In the genomic region with DNA sequence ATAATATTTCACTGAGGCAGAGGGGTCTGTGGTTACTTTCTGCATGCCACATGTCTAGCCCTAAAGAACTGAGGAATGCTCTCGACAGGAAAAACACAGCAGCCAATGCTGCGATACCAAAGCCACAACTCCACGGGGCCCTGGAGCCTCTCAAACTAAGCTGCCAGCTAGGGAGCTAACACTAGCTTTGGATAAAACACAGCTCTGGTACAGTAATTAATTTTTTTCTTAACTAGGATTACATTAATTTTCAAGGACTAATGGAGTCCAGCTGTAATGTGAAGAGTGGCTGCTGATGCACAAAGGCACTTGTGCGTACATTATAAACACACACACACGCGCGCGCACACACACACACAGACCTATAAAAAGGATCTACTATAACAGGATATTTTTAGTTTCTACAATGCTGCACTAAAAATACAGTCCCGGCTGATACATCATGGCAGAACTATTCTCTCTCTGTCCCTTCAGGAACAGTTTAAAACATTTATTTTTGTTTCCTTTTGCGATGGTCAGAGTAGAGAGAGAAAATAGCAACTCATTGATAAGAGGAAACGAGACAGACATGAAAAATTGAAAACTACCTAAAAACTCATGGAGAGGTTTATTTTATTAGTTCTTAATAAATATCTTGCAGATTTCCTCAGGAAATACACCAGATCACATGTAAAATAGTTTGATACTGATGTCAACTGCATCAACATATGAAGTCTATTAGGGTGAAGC, we compare ENCODE assay signal across 8 cellular contexts.
DNase-seq lines count a peak whose midpoint lies in the region; ATAC-seq and TF ChIP-seq lines count a peak whose summit lies in the region.

No MANE protein-coding gene starts in this region.

- intact Hi-C loops in psoas muscle (cut with DNase I): loop anchor here (5.0 kb wide), 1 partner anchor 38 kb away; no protein-coding TSS in a partner anchor

- H3K9me3 ChIP-seq in psoas muscle: no peaks in the 10 kb centered on the region

- peak; percentile 44 for DNase-seq in GDM1 (lab: John Stamatoyannopoulos, UW)
- peak; percentile 75 for DNase-seq in fibroblast of gingiva (ENCODE audit: low read depth)
- DNase-seq in psoas muscle: peak; percentile 54 to 86
- no peak for DNase-seq in iPS-NIHi7 (ENCODE audit: extremely low spot score)

- 8 to 11% (median 10%) methylated on average over 11 of the region's 11 CpGs for WGBS in psoas muscle, 3 donors

- ATAC-seq in SK-N-SH treated with all-trans-retinoic acid at 6 μM for 48 hours: peak; percentile 72
- ATAC-seq in psoas muscle: peak; percentile 85 to 92 (median 88)
- no peak for ATAC-seq in activated CD4-positive, CD25-positive, alpha-beta regulatory T cell treated with anti-CD3 and anti-CD28 coated beads, Interleukin-2, amount 50 U/mL, for 24 hours
- ATAC-seq in HG02571 (IDR thresholded peaks at IDR 0.05; ENCODE audit: unreplicated experiment): no peak
- no peak for ATAC-seq in HG03045 (IDR thresholded peaks at IDR 0.05; ENCODE audit: unreplicated experiment)

- no peaks in the 10 kb centered on the region for H3K36me3 ChIP-seq in psoas muscle (ENCODE audit: insufficient read depth in 1 of 2, low read depth in 1 of 2)

- no peaks in the 10 kb centered on the region for H3K27me3 ChIP-seq in psoas muscle (ENCODE audit: insufficient read depth in 3 of 3, low read length in 2 of 3)

- peak overlapping the region; percentile 95 for H3K27ac ChIP-seq in psoas muscle

- peaks cover 47% of the 10 kb centered on the region for H3K4me1 ChIP-seq in psoas muscle

- TF ChIP-seq CTCF in psoas muscle (IDR thresholded peaks at IDR 0.05): no peak

- H3K4me3 ChIP-seq in psoas muscle: peak overlapping the region; percentile 40

TF ChIP-seq in SK-N-SH treated with all-trans-retinoic acid at 6 μM for 48 hours, 23 proteins besides CTCF, POLR2A, EP300 and RAD21:
- TF ChIP-seq CSRNP3 (CRISPR knock-in tag; IDR thresholded peaks at IDR 0.05) (0 out of 2 replicates have a peak, but pooled peaks have one; percentile 28), TCF4 (CRISPR knock-in tag; IDR thresholded peaks at IDR 0.05; ENCODE audit: borderline replicate concordance) (peak; percentile 80), ZC3H10 (CRISPR knock-in tag; IDR thresholded peaks at IDR 0.05) (no peak), ESRRG (CRISPR knock-in tag; IDR thresholded peaks at IDR 0.05) (no peak), GLIS3 (CRISPR knock-in tag; IDR thresholded peaks at IDR 0.05) (0 out of 2 replicates have a peak, but pooled peaks have one; percentile 9), ISL1 (CRISPR knock-in tag; IDR thresholded peaks at IDR 0.05) (0 out of 2 replicates have a peak, but pooled peaks have one; percentile 6), ZNF565 (CRISPR knock-in tag; conservative IDR thresholded peaks at IDR 0.05; ENCODE audit: low read depth) (0 out of 2 replicates have a peak, but pooled peaks have one; percentile 1), CSDC2 (CRISPR knock-in tag; IDR thresholded peaks at IDR 0.05) (no peak)
- TF ChIP-seq, protein P1, sequence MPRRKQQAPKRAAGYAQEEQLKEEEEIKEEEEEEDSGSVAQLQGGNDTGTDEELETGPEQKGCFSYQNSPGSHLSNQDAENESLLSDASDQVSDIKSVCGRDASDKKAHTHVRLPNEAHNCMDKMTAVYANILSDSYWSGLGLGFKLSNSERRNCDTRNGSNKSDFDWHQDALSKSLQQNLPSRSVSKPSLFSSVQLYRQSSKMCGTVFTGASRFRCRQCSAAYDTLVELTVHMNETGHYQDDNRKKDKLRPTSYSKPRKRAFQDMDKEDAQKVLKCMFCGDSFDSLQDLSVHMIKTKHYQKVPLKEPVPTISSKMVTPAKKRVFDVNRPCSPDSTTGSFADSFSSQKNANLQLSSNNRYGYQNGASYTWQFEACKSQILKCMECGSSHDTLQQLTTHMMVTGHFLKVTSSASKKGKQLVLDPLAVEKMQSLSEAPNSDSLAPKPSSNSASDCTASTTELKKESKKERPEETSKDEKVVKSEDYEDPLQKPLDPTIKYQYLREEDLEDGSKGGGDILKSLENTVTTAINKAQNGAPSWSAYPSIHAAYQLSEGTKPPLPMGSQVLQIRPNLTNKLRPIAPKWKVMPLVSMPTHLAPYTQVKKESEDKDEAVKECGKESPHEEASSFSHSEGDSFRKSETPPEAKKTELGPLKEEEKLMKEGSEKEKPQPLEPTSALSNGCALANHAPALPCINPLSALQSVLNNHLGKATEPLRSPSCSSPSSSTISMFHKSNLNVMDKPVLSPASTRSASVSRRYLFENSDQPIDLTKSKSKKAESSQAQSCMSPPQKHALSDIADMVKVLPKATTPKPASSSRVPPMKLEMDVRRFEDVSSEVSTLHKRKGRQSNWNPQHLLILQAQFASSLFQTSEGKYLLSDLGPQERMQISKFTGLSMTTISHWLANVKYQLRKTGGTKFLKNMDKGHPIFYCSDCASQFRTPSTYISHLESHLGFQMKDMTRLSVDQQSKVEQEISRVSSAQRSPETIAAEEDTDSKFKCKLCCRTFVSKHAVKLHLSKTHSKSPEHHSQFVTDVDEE (CRISPR knock-in tag; IDR thresholded peaks at IDR 0.05): peak; percentile 80; the same call in 1 of the 2 replicates
- TF ChIP-seq, protein P2, sequence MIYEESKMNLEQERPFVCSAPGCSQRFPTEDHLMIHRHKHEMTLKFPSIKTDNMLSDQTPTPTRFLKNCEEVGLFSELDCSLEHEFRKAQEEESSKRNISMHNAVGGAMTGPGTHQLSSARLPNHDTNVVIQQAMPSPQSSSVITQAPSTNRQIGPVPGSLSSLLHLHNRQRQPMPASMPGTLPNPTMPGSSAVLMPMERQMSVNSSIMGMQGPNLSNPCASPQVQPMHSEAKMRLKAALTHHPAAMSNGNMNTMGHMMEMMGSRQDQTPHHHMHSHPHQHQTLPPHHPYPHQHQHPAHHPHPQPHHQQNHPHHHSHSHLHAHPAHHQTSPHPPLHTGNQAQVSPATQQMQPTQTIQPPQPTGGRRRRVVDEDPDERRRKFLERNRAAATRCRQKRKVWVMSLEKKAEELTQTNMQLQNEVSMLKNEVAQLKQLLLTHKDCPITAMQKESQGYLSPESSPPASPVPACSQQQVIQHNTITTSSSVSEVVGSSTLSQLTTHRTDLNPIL (CRISPR knock-in tag; IDR thresholded peaks at IDR 0.05; ENCODE audit: low read depth): no peak

Comparison
In these comparisons a context has a peak if more than half of its experiments do, and no peak if none do; other contexts are left out.
1. ATAC-seq: peak in SK-N-SH treated with all-trans-retinoic acid at 6 μM for 48 hours (single experiment) and psoas muscle (4 of 4); none in activated CD4-positive, CD25-positive, alpha-beta regulatory T cell treated with anti-CD3 and anti-CD28 coated beads, Interleukin-2, amount 50 U/mL, for 24 hours (0 of 2), HG02571 (single experiment) and HG03045 (single experiment).